Comparison of ENCODE assay signal across 15 cellular contexts in the genomic region with DNA sequence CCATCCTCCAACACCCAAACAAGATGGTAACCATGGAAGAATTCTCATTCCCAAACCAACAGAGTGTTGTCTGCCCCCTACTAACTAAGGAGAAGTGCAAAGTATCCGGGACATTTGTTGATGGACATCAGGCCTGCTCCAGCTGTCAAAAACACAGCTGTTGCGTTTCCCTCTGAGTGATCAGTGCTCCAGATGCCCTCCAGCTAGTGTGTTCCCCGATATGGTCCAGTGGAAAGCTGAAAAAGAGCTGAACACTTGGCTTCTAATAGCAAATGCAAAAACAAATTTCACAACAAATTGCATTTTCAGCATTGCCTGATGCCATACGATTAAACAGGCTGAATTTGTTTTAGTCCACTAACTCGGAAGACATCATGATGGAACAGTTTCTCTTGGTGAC.
"Had no signal": no experiment of that assay in that cellular context is flagged by ENCODE, and none has a peak within 500 bp of the region (broad histone marks: within the 10 kb centered on the region; RNA-seq: fewer than 3 reads in every experiment).

No MANE protein-coding gene starts in this region.

- H3K4me3 ChIP-seq: body of pancreas, esophagus muscularis mucosa, sigmoid colon, thyroid gland had no signal

- DNase-seq: activated CD4-positive, alpha-beta T cell treated with anti-CD3 and anti-CD28 coated beads, Interleukin-2, amount 10 ng/mL, durations not matched to agents 24 days and 14 days; activated CD8-positive, alpha-beta T cell treated with anti-CD3 and anti-CD28 coated beads for 36 hours; activated naive CD4-positive, alpha-beta T cell treated with Interleukin-2 at 50 U/mL for 16 hours; activated T-cell treated with anti-CD3 and anti-CD28 coated beads, Interleukin-2, amount 50 U/mL, for 1 hour; body of pancreas; dermis blood vessel endothelial cell; effector memory CD4-positive, alpha-beta T cell; mesenchymal stem cell; naive thymus-derived CD4-positive, alpha-beta T cell; sigmoid colon; stimulated activated CD8-positive, alpha-beta memory T cell treated with anti-CD3 and anti-CD28 coated beads, Interleukin-4, amount 100 ng/mL, for 48 hours; stimulated activated naive CD4-positive, alpha-beta T cell; T1000; thyroid gland had no signal
